ENCODE assay signal across 8 cellular contexts in genomic region chr11:123407124-123407995, GRCh38. TPM values are rescaled to one million over a fixed set of nuclear protein-coding genes. Genes with fewer than 3 reads are reported as not detected.
DNase-seq lines count a peak whose midpoint lies in the region; ATAC-seq, FAIRE-seq and TF ChIP-seq lines count a peak whose summit lies in the region.

No MANE protein-coding gene starts in this region.

- H3K23ac ChIP-seq in IMR-90 (ENCODE audit: low read depth, low read length), result no peak overlapping the region

- dilution Hi-C loops in IMR-90 (cut with HindIII; ENCODE audit: low sequenced_read_pairs, unreplicated experiment), result no loop called here

- no peak overlapping the region for H2AK9ac ChIP-seq in IMR-90 (replicated peaks; ENCODE audit: low read depth, low read length, poor library complexity)

- peak; percentile 56 for ATAC-seq in IMR-90 (ENCODE audit: low read depth)

- FAIRE-seq in GM12891 (lab: Jason Lieb, UNC), result peak; percentile 88

- no peak overlapping the region for H3K27ac ChIP-seq in IMR-90 (ENCODE audit: insufficient read depth, low read length)
- H3K27ac ChIP-seq in cardiac muscle cell, result peak overlapping the region; percentile 5

- TF ChIP-seq POLR2A in GM12891 (IDR thresholded peaks at IDR 0.05; ENCODE audit: low read depth, low read length) (no peak), IMR-90 (IDR thresholded peaks at IDR 0.05; ENCODE audit: low read depth, low read length) (no peak)

- H3K4me1 ChIP-seq in IMR-90 (ENCODE audit: control insufficient read depth, insufficient read depth, low read length), result no peaks in the 10 kb centered on the region
- H3K4me1 ChIP-seq in cardiac muscle cell (ENCODE audit: low read depth), result peaks cover 45% of the 10 kb centered on the region

- H3K4me2 ChIP-seq in IMR-90 (ENCODE audit: low read depth, low read length), result peak overlapping the region; percentile 67

- no peaks in the 10 kb centered on the region for H3K79me1 ChIP-seq in IMR-90 (ENCODE audit: low read depth in 1 of 2, low read length in 2 of 2)

- H3K14ac ChIP-seq in IMR-90 (replicated peaks; ENCODE audit: low read depth, low read length), result no peak overlapping the region

- peak; percentile 84 for TF ChIP-seq RAD21 in IMR-90 (IDR thresholded peaks at IDR 0.05; ENCODE audit: low read length)

- H4K91ac ChIP-seq in IMR-90 (ENCODE audit: insufficient read depth, low read depth, low read length), result no peak overlapping the region

- H3K18ac ChIP-seq in IMR-90 (ENCODE audit: low read depth, low read length), result no peak overlapping the region

- intact Hi-C loops in IMR-90 (cut with micrococcal nuclease), result loop anchor here (1.0 kb wide), 3 partner anchors 67 to 170 kb away; no protein-coding TSS in a partner anchor

- H2BK5ac ChIP-seq in IMR-90 (ENCODE audit: low read depth, low read length, poor library complexity, severe bottlenecking), result no peak overlapping the region

- H3K27me3 ChIP-seq in IMR-90 (ENCODE audit: control insufficient read depth, insufficient read depth, low read length) (peaks cover 41% of the 10 kb centered on the region), cardiac muscle cell (no peaks in the 10 kb centered on the region)

- no peak overlapping the region for H2AK5ac ChIP-seq in IMR-90 (ENCODE audit: low read depth, low read length)

- H2BK120ac ChIP-seq in IMR-90 (ENCODE audit: low read depth, low read length), result no peak overlapping the region

- no peak overlapping the region for H3K56ac ChIP-seq in IMR-90 (ENCODE audit: extremely low read depth, insufficient read depth, low read length)

- H4K8ac ChIP-seq in IMR-90 (ENCODE audit: low read depth in 2 of 2, low read length in 2 of 2), result no peak overlapping the region

- H2AFZ ChIP-seq in IMR-90 (replicated peaks; ENCODE audit: low read length, poor library complexity), result peak overlapping the region; percentile 65

- H4K20me1 ChIP-seq in IMR-90 (ENCODE audit: insufficient read depth, low read length), result no peaks in the 10 kb centered on the region

- POLR2A ChIA-PET in IMR-90 (lab: Charles Lee; ENCODE audit: unreplicated experiment), result no interaction called here

- BruUV-seq in IMR-90 (replicated peaks; lab: Mats Ljungman, UMichigan), result no TSS peak

- H3K36me3 ChIP-seq in IMR-90 (ENCODE audit: control insufficient read depth, insufficient read depth, low read length), result no peaks in the 10 kb centered on the region
- H3K36me3 ChIP-seq in cardiac muscle cell, result no peaks in the 10 kb centered on the region

- WGBS in IMR-90 (ENCODE audit: extremely low coverage in 2 of 2, insufficient read length in 1 of 2), 2 experiments, result 43% methylated on average over 1 of the region's 7 CpGs; no CpG with 5 or more reads in 1 of the 2 experiments

- no peaks in the 10 kb centered on the region for H3K9me1 ChIP-seq in IMR-90 (ENCODE audit: insufficient read depth, low read length)

- TF ChIP-seq CTCF in IMR-90 (conservative IDR thresholded peaks at IDR 0.05; ENCODE audit: low read depth, low read length), result peak; percentile 76
- TF ChIP-seq CTCF in cardiac muscle cell (IDR thresholded peaks at IDR 0.05; ENCODE audit: low read depth, low read length), result peak; percentile 80
- TF ChIP-seq CTCF in retinal pigment epithelial cell (conservative IDR thresholded peaks at IDR 0.05; ENCODE audit: low read depth, low read length), result peak; percentile 85

- H3K4me3 ChIP-seq in IMR-90 (ENCODE audit: insufficient read depth, low read depth, low read length) (no peak overlapping the region), cardiac muscle cell (peak overlapping the region; percentile 10), retinal pigment epithelial cell (ENCODE audit: low read length) (no peak overlapping the region)

- DNase-seq in A172 (ENCODE audit: low spot score) (peak; percentile 66), GM12891 (ENCODE audit: insufficient read length, low spot score) (no peak), IMR-90 (peak; percentile 78), RPMI7951 (ENCODE audit: low read depth) (peak; percentile 74), cardiac muscle cell (ENCODE audit: low read depth in 1 of 2, low spot score in 1 of 2) (peak; percentile 83 to 88), retinal pigment epithelial cell (ENCODE audit: low read depth) (peak; percentile 49), foreskin melanocyte (no peak)
- peak; percentile 45 for DNase-seq in activated effector memory CD4-positive, alpha-beta T cell treated with Interleukin-2 at 50 U/mL for 16 hours

- H3K9ac ChIP-seq in IMR-90 (ENCODE audit: low read depth, low read length), result no peak overlapping the region

- H3K9me3 ChIP-seq in IMR-90 (ENCODE audit: control insufficient read depth, insufficient read depth, low read length) (no peaks in the 10 kb centered on the region), cardiac muscle cell (ENCODE audit: low read depth) (no peaks in the 10 kb centered on the region)

- in situ Hi-C loops in IMR-90 (cut with MboI; ENCODE audit: low sequenced_read_pairs), result loop anchor here (5.0 kb wide), 1 partner anchor 70 kb away; no protein-coding TSS in a partner anchor

- H2BK20ac ChIP-seq in IMR-90 (ENCODE audit: low read depth, low read length), result no peak overlapping the region

- no peak overlapping the region for H4K5ac ChIP-seq in IMR-90 (ENCODE audit: low read depth, low read length)

- no peak overlapping the region for H2BK15ac ChIP-seq in IMR-90 (ENCODE audit: low read depth, low read length)

- H3K4ac ChIP-seq in IMR-90 (ENCODE audit: low read depth, low read length), result no peak overlapping the region

- CTCF ChIA-PET in IMR-90 (lab: Yijun Ruan, JAX), result interaction anchor here (0.7 to 3.3 kb wide), 13 partner anchors 10 to 146 kb away, joined by 3 to 15 read pairs (median 3); no protein-coding TSS in a partner anchor

TF ChIP-seq in GM12891, 5 proteins besides CTCF, POLR2A, EP300 and RAD21:
- no peak for TF ChIP-seq POU2F2 (IDR thresholded peaks at IDR 0.05; ENCODE audit: low read depth, low read length)
- TF ChIP-seq POLR2AphosphoS5 (IDR thresholded peaks at IDR 0.05; ENCODE audit: low read depth, low read length), result no peak

TF ChIP-seq in IMR-90, 13 proteins besides CTCF, POLR2A, EP300 and RAD21:
- TF ChIP-seq SMC3 (IDR thresholded peaks at IDR 0.05; ENCODE audit: low read depth, low read length), result peak; percentile 87
- TF ChIP-seq MAZ (IDR thresholded peaks at IDR 0.05; ENCODE audit: borderline replicate concordance, low read depth, low read length), result no peak

RNA-seq across cellular contexts. Expression of gene GRAMD1B, which starts 22.7 kb away (rescaled TPM):
- 4.6 and 6.5 TPM in 2 replicates for total RNA-seq in A172 (2014; rRNA removed; shearing (Covaris generic))
- polyA plus RNA-seq in GM12891 (2012; ENCODE audit: low read depth, missing spikeins), result 23.0 TPM
- total RNA-seq in IMR-90 (2012; rRNA removed) (6.1 and 7.2 TPM in 2 replicates), cardiac muscle cell (47.4 and 81.5 TPM in 2 replicates)
- polyA plus RNA-seq in IMR-90 (2012; rRNA removed) (7.1 and 9.2 TPM in 2 replicates), cardiac muscle cell (15.5 and 25.5 TPM in 2 replicates)
- 3.9 and 6.4 TPM in 2 replicates for polyA plus RNA-seq in IMR-90 (2012; cell fraction: cytosol; rRNA removed)
- polyA plus RNA-seq in IMR-90 (2012; cell fraction: nucleus; rRNA removed; ENCODE audit: low replicate concordance), result 26.9 and 28.8 TPM in 2 replicates
- total RNA-seq in RPMI7951 (2014; rRNA removed; shearing (Covaris generic)), result 14.9 and 16.9 TPM in 2 replicates

Comparison
In these comparisons a context has a peak if more than half of its experiments do, and no peak if none do; other contexts are left out.
1. DNase-seq: peak in A172 (single experiment), IMR-90 (single experiment), RPMI7951 (single experiment), activated effector memory CD4-positive, alpha-beta T cell treated with Interleukin-2 at 50 U/mL for 16 hours (single experiment), cardiac muscle cell (2 of 2) and retinal pigment epithelial cell (single experiment); none in GM12891 (single experiment) and foreskin melanocyte (single experiment).
2. Peak in every context shown above with its lines, with median percentiles within 50 percentile points of each other: CTCF ChIP-seq.